8 cellular contexts compared by ENCODE assay signal in the genomic region with DNA sequence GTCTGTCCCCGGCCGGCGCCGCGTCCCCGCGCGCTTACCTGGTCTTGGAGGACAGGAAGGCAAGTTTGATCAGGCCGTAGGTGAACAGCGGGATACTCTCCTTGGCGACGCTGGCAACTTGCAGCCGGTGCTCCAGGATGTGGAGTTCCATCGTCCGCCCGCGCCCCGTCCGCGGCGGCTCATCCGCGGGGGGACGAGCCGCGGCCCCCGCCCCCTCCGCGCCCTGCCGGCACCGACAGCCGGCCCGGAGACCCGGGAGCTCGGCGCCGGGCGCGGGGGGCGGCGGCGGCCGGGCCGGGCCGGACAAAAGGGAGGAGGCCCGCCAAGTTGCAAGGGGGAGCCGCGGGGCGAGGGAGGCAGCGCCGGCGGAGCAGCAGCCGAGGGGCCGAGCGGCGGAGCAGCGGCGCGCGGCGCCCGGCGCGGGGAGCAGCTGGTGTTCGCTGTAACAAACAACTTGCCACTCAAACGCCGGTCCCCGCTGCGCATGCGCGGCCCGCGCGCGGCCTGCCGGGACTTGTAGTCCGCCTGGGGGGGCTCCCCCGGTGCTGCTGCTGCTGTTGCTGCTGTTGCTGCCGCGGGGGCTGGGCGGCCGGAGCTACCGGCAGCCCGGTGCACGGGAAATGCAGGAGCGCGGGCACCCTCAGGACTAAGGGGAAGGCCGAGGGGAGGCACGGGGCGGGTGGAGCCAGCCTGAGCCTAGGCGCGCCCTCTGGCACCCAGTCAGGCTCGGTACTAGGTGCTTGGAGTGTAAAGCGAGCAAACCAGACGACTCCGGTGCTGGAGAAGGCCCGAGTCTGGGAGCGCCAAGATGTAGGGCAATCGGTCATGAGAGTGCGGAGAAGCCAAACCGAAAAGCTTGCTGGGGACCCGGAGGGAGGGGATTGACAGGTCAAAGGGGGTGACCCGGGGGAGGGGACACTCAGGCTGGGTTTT.
DNase-seq lines count a peak whose midpoint lies in the region; ATAC-seq and TF ChIP-seq lines count a peak whose summit lies in the region.
"Not testable (repeated sequence)": the region's sequence is repeated elsewhere in the genome, so short reads cannot be mapped to it uniquely, and the experiment has no call there.

No MANE protein-coding gene starts in this region.

- not testable (repeated sequence) for H3K27ac ChIP-seq in neural progenitor cell

- H3K27me3 ChIP-seq in neural progenitor cell = not testable (repeated sequence)

- not testable (repeated sequence) for H3K9me3 Mint-ChIP-seq in endothelial cell (ENCODE audit: unreplicated experiment); neural progenitor cell; stimulated activated naive B cell treated with anti-CD40 and anti-IgM and Interleukin-4, amounts not matched to agents 10 μg/mL and 1 μg/mL and 100 μg/mL, for 72 hours

- not testable (repeated sequence) for TF ChIP-seq CTCF in endothelial cell (IDR thresholded peaks at IDR 0.05; ENCODE audit: unreplicated experiment); neural progenitor cell (IDR thresholded peaks at IDR 0.05)

- not testable (repeated sequence) for H3K4me2 ChIP-seq in neural progenitor cell

- not testable (repeated sequence) for H3K36me3 Mint-ChIP-seq in endothelial cell (ENCODE audit: low read depth, unreplicated experiment); neural progenitor cell; stimulated activated naive B cell treated with anti-CD40 and anti-IgM and Interleukin-4, amounts not matched to agents 10 μg/mL and 1 μg/mL and 100 μg/mL, for 72 hours

- H3K4me1 ChIP-seq in neural progenitor cell = not testable (repeated sequence)

- H3K4me1 Mint-ChIP-seq in endothelial cell (ENCODE audit: unreplicated experiment); neural progenitor cell; stimulated activated naive B cell treated with anti-CD40 and anti-IgM and Interleukin-4, amounts not matched to agents 10 μg/mL and 1 μg/mL and 100 μg/mL, for 72 hours: not testable (repeated sequence)

- H3K27me3 Mint-ChIP-seq in endothelial cell (ENCODE audit: unreplicated experiment); neural progenitor cell (ENCODE audit: insufficient read depth, low read depth); stimulated activated naive B cell treated with anti-CD40 and anti-IgM and Interleukin-4, amounts not matched to agents 10 μg/mL and 1 μg/mL and 100 μg/mL, for 72 hours: not testable (repeated sequence)

- H3K36me3 ChIP-seq in neural progenitor cell = not testable (repeated sequence)

- H3K4me3 Mint-ChIP-seq in endothelial cell (ENCODE audit: unreplicated experiment); stimulated activated naive B cell treated with anti-CD40 and anti-IgM and Interleukin-4, amounts not matched to agents 10 μg/mL and 1 μg/mL and 100 μg/mL, for 72 hours: not testable (repeated sequence)
- H3K4me3 Mint-ChIP-seq in neural progenitor cell = peak overlapping the region; percentile 62

- H4K20me1 ChIP-seq in neural progenitor cell (ENCODE audit: low read depth) = not testable (repeated sequence)

- DNase-seq in T follicular helper cell (ENCODE audit: low read depth) (peak; percentile 43), endothelial cell (ENCODE audit: low spot score) (peak; percentile 36)
- DNase-seq in activated T-cell treated with anti-CD3 and anti-CD28 coated beads, Interleukin-2, amount 50 U/mL, for 1 hour = peak; percentile 75
- not testable (repeated sequence) for DNase-seq in neural progenitor cell (ENCODE audit: low spot score); stimulated activated naive B cell treated with anti-CD40 and anti-IgM and Interleukin-4, amounts not matched to agents 10 μg/mL and 1 μg/mL and 100 μg/mL, for 72 hours

- not testable (repeated sequence) for H3K27ac Mint-ChIP-seq in endothelial cell (ENCODE audit: unreplicated experiment); neural progenitor cell; stimulated activated naive B cell treated with anti-CD40 and anti-IgM and Interleukin-4, amounts not matched to agents 10 μg/mL and 1 μg/mL and 100 μg/mL, for 72 hours

- ATAC-seq in GM18858 (IDR thresholded peaks at IDR 0.05; ENCODE audit: unreplicated experiment) (peak; percentile 84), GM21619 (IDR thresholded peaks at IDR 0.05; ENCODE audit: unreplicated experiment) (peak; percentile 82), HG03066 (IDR thresholded peaks at IDR 0.05; ENCODE audit: low read depth, unreplicated experiment) (peak; percentile 92)
- ATAC-seq in stimulated activated naive B cell treated with anti-CD40 and anti-IgM and Interleukin-4, amounts not matched to agents 10 μg/mL and 1 μg/mL and 100 μg/mL, for 72 hours (replicated peaks) = peak; percentile 90 to 91

- not testable (repeated sequence) for H2AFZ ChIP-seq in neural progenitor cell (replicated peaks)

- H3K79me2 ChIP-seq in neural progenitor cell (ENCODE audit: low read depth) = not testable (repeated sequence)

- not testable (repeated sequence) for H3K9me3 ChIP-seq in neural progenitor cell (ENCODE audit: low read depth)

- not testable (repeated sequence) for H3K4me3 ChIP-seq in neural progenitor cell

- H3F3A ChIP-seq in neural progenitor cell (ENCODE audit: low read depth) = not testable (repeated sequence)

- H3K9ac ChIP-seq in neural progenitor cell = not testable (repeated sequence)
